ENCODE assay signal across 9 cellular contexts in the genomic region with DNA sequence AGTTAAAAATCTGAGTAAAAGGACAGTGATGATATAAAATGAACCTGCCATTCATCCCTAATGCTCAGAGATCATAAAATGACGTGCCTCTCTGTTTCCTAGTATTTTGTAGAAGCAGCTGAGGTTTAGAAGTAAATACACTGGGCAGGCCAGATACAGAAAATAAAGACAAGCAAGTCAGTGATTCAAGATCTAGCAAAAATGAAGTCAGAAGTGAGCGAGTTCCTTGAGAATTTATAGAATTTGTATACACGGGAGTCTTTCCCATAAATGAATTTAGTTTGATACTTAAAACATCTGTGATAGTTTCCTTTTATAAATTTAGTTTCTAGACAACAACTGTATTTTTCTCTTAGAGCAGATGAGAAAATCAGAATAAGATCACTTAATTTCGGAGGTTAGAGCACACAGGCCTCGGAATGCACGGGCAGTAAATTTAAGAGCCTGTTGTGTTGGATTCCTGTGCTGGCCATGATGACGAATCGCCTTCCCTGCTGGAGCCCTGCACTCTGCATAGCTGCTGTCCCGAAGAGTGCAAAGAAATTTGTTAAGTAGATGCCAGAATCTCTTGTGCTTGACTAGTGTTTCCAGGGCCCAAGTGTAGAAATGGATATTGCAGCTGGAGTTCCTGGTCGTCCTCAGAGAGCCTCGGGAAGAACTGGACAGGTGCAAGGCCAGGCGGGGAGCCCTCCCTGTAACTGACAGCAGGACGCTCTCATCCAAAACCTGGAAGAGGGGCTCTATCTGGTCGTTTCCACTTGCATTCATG.
DNase-seq lines count a peak whose midpoint lies in the region; ATAC-seq, FAIRE-seq and TF ChIP-seq lines count a peak whose summit lies in the region.
"Had no signal": no experiment of that assay in that cellular context is flagged by ENCODE, and none has a peak within 500 bp of the region (broad histone marks: within the 10 kb centered on the region; RNA-seq: fewer than 3 reads in every experiment).

No MANE protein-coding gene starts in this region.

- H3K27ac Mint-ChIP-seq in activated T-helper 17 cell treated with anti-CD3 and anti-CD28 coated beads, Interleukin-2, amount 50 U/mL, for 72 hours = peak overlapping the region; percentile 4

- H3K4me1 Mint-ChIP-seq in activated T-helper 17 cell treated with anti-CD3 and anti-CD28 coated beads, Interleukin-2, amount 50 U/mL, for 72 hours = peaks cover 29% of the 10 kb centered on the region

- no peaks in the 10 kb centered on the region for H3K27me3 Mint-ChIP-seq in activated T-helper 17 cell treated with anti-CD3 and anti-CD28 coated beads, Interleukin-2, amount 50 U/mL, for 72 hours

- peaks cover 100% of the 10 kb centered on the region for H3K36me3 Mint-ChIP-seq in activated T-helper 17 cell treated with anti-CD3 and anti-CD28 coated beads, Interleukin-2, amount 50 U/mL, for 72 hours (ENCODE audit: low read depth)

- peak overlapping the region; percentile 40 for H3K4me3 Mint-ChIP-seq in activated T-helper 17 cell treated with anti-CD3 and anti-CD28 coated beads, Interleukin-2, amount 50 U/mL, for 72 hours

- peaks cover 0 to 58% of the 10 kb centered on the region in 2 donors for H3K4me1 ChIP-seq in right atrium auricular region

- ATAC-seq in activated T-helper 17 cell treated with anti-CD3 and anti-CD28 coated beads, Interleukin-2, amount 50 U/mL, for 72 hours (replicated peaks) = no peak
- ATAC-seq in GM18873 (IDR thresholded peaks at IDR 0.05; ENCODE audit: low FRiP score, unreplicated experiment) (no peak), HG02840 (IDR thresholded peaks at IDR 0.05; ENCODE audit: low FRiP score, unreplicated experiment) (no peak)

- peaks cover 17% of the 10 kb centered on the region for H3K36me3 ChIP-seq in right atrium auricular region

- peak overlapping the region in 1 of 2 donors; percentile 35 for H3K4me3 ChIP-seq in right atrium auricular region

- no peaks in the 10 kb centered on the region for H3K27me3 ChIP-seq in right atrium auricular region

- peak; percentile 76 for DNase-seq in right atrium auricular region (ENCODE audit: low spot score)
- DNase-seq in renal cortical epithelial cell (ENCODE audit: low read depth) = peak; percentile 79
- no peak for DNase-seq in NK-92 treated with Interleukin-12 subunit alpha and Interleukin-12 subunit beta, amount 100 ng/mL, for 24 hours (lab: John Stamatoyannopoulos, UW)
- no peak for DNase-seq in cerebellum (ENCODE audit: low spot score)

- peak; percentile 75 for FAIRE-seq in G401.6 (lab: Jason Lieb, UNC)
- FAIRE-seq: GM12892 had no signal

- no peak for TF ChIP-seq CTCF in right atrium auricular region (IDR thresholded peaks at IDR 0.05)

- no peaks in the 10 kb centered on the region for H3K9me3 ChIP-seq in right atrium auricular region

- no peaks in the 10 kb centered on the region for H3K9me3 Mint-ChIP-seq in activated T-helper 17 cell treated with anti-CD3 and anti-CD28 coated beads, Interleukin-2, amount 50 U/mL, for 72 hours

- H3K27ac ChIP-seq in right atrium auricular region = peak overlapping the region; percentile 75 to 78

Comparison
In these comparisons a context has a peak if more than half of its experiments do, and no peak if none do; other contexts are left out.
1. DNase-seq: peak in right atrium auricular region (single experiment) and renal cortical epithelial cell (single experiment); none in NK-92 treated with Interleukin-12 subunit alpha and Interleukin-12 subunit beta, amount 100 ng/mL, for 24 hours (single experiment) and cerebellum (single experiment).